Comparison of ENCODE assay signal across 13 cellular contexts in genomic region chr5:34677428-34677827, GRCh38. TPM values are rescaled to one million over a fixed set of nuclear protein-coding genes. Genes with fewer than 3 reads are reported as not detected.
DNase-seq lines count a peak whose midpoint lies in the region; TF ChIP-seq lines count a peak whose summit lies in the region.
"Had no signal": no experiment of that assay in that cellular context is flagged by ENCODE, and none has a peak within 500 bp of the region (broad histone marks: within the 10 kb centered on the region; RNA-seq: fewer than 3 reads in every experiment).

No MANE protein-coding gene starts in this region.

- H3K9me3 ChIP-seq in AG04450 (ENCODE audit: control insufficient read depth, insufficient read depth, low read length), result no peaks in the 10 kb centered on the region
- no peaks in the 10 kb centered on the region for H3K9me3 ChIP-seq in ascending aorta
- H3K9me3 ChIP-seq in mesenchymal stem cell (ENCODE audit: control insufficient read depth, low read length), result no peaks in the 10 kb centered on the region
- no peaks in the 10 kb centered on the region for H3K9me3 ChIP-seq in tibial artery
- H3K9me3 ChIP-seq: Caco-2 had no signal

- peaks cover 5 to 40% of the 10 kb centered on the region in 2 donors for H3K4me1 ChIP-seq in ascending aorta
- H3K4me1 ChIP-seq in mesenchymal stem cell (ENCODE audit: control insufficient read depth, insufficient read depth, low read depth, low read length), result peaks cover 14% of the 10 kb centered on the region
- H3K4me1 ChIP-seq in tibial artery, result peaks cover 0 to 67% (median 23%) of the 10 kb centered on the region in 4 donors

- H3K4me3 ChIP-seq in AG04450 (ENCODE audit: low read depth, low read length) (no peak overlapping the region), ascending aorta (no peak overlapping the region), mesenchymal stem cell (ENCODE audit: insufficient read depth in 1 of 2, low read depth in 1 of 2, low read length in 2 of 2) (no peak overlapping the region), tibial artery (no peak overlapping the region)

- no peaks in the 10 kb centered on the region for H3K9me3 Mint-ChIP-seq in HFFc6
- H3K9me3 Mint-ChIP-seq: CD4-positive, alpha-beta T cell had no signal

- no peak overlapping the region for H4K91ac ChIP-seq in mesenchymal stem cell (ENCODE audit: low read length)

- no peak overlapping the region for H4K8ac ChIP-seq in mesenchymal stem cell (ENCODE audit: low read length)

- POLR2A ChIA-PET in AG04450 (lab: Yijun Ruan, JAX), result no interaction called here

- H3K4me2 ChIP-seq in mesenchymal stem cell (ENCODE audit: low read length, poor library complexity, severe bottlenecking), result no peak overlapping the region

- H3K27me3 ChIP-seq in AG04450 (ENCODE audit: control insufficient read depth, insufficient read depth, low read length) (no peaks in the 10 kb centered on the region), ascending aorta (no peaks in the 10 kb centered on the region), mesenchymal stem cell (ENCODE audit: control insufficient read depth in 1 of 2, insufficient read depth in 1 of 2, low read length in 2 of 2) (no peaks in the 10 kb centered on the region), tibial artery (no peaks in the 10 kb centered on the region)

- no peaks in the 10 kb centered on the region for H3K79me1 ChIP-seq in mesenchymal stem cell (replicated peaks; ENCODE audit: low read length, poor library complexity, severe bottlenecking)

- H2AFZ ChIP-seq in mesenchymal stem cell (ENCODE audit: low read depth, low read length), result no peak overlapping the region

- H3K14ac ChIP-seq in mesenchymal stem cell (ENCODE audit: low read length in 2 of 2), result no peak overlapping the region

- peaks cover 92% of the 10 kb centered on the region for H3K4me1 Mint-ChIP-seq in HFFc6 (ENCODE audit: low read depth)

- H3K23ac ChIP-seq in mesenchymal stem cell (ENCODE audit: low read length in 2 of 2), result no peak overlapping the region

- no peak for TF ChIP-seq CTCF in AG04450 (IDR thresholded peaks at IDR 0.05; ENCODE audit: low read depth, low read length)
- no peak for TF ChIP-seq CTCF in HFFc6 (IDR thresholded peaks at IDR 0.05)
- no peak for TF ChIP-seq CTCF in ascending aorta (IDR thresholded peaks at IDR 0.05)
- TF ChIP-seq CTCF in tibial artery (IDR thresholded peaks at IDR 0.05), result no peak

- peaks cover 50% of the 10 kb centered on the region for H3K36me3 Mint-ChIP-seq in HFFc6 (ENCODE audit: low read depth)

- DNase-seq in AG04450 (ENCODE audit: low read depth, low spot score) (no peak), HFFc6 (no peak), ascending aorta (ENCODE audit: low spot score in 2 of 2) (no peak), mesenchymal stem cell (no peak), AG08396 (ENCODE audit: low spot score) (no peak), NCI-H1092 treated with DMSO at 0.1 percent for 48 hours (lab: John Stamatoyannopoulos, UW) (no peak), tibial artery (no peak), NCI-H2029 treated with DMSO at 0.1 percent for 48 hours (lab: John Stamatoyannopoulos, UW) (no peak)
- DNase-seq: 8988T; Caco-2; CD4-positive, alpha-beta T cell; HCEC 1CT had no signal

- no peak overlapping the region for H2BK12ac ChIP-seq in mesenchymal stem cell (ENCODE audit: low read length in 2 of 2)

- H2AK5ac ChIP-seq in mesenchymal stem cell (ENCODE audit: low read length, severe bottlenecking), result no peak overlapping the region

- H3K27me3 Mint-ChIP-seq in HFFc6 (ENCODE audit: insufficient read depth), result no peaks in the 10 kb centered on the region

- no peak overlapping the region for H2BK5ac ChIP-seq in mesenchymal stem cell (ENCODE audit: low read depth, low read length, poor library complexity, severe bottlenecking)

- H3K36me3 ChIP-seq in ascending aorta (no peaks in the 10 kb centered on the region), mesenchymal stem cell (ENCODE audit: control insufficient read depth in 1 of 2, insufficient read depth in 2 of 2, low read depth in 1 of 2, low read length in 2 of 2) (peaks cover 12 to 38% of the 10 kb centered on the region in 2 experiments), tibial artery (no peaks in the 10 kb centered on the region)

- peak overlapping the region; percentile 54 for H3K27ac Mint-ChIP-seq in HFFc6
- H3K27ac Mint-ChIP-seq: CD4-positive, alpha-beta T cell had no signal

- H2BK15ac ChIP-seq in mesenchymal stem cell (ENCODE audit: low read depth, poor library complexity, severe bottlenecking), result no peak overlapping the region

- CTCF ChIA-PET in AG04450 (lab: Charles Lee), result no interaction called here

- no peak overlapping the region for H2BK120ac ChIP-seq in mesenchymal stem cell (ENCODE audit: low read depth, low read length)

- H3K27ac ChIP-seq in AG04450 (ENCODE audit: low read depth, low read length), result peak overlapping the region; percentile 11
- H3K27ac ChIP-seq in ascending aorta, result peak overlapping the region; percentile 13 to 93
- peak overlapping the region; percentile 3 for H3K27ac ChIP-seq in mesenchymal stem cell (ENCODE audit: low read length, poor library complexity, severe bottlenecking)
- H3K27ac ChIP-seq in tibial artery, result no peak overlapping the region
- H3K27ac ChIP-seq: C4-2B had no signal

- no peak overlapping the region for H3K4ac ChIP-seq in mesenchymal stem cell (ENCODE audit: low read depth in 1 of 2, low read length in 2 of 2)

- intact Hi-C loops in ascending aorta (cut with DNase I) (loop anchor here (5.0 kb wide), 1 partner anchor 40 kb away; no protein-coding TSS in a partner anchor), tibial artery (cut with DNase I; ENCODE audit: low total_unique reads) (no loop called here)

- no peak overlapping the region for H3K18ac ChIP-seq in mesenchymal stem cell (ENCODE audit: low read depth in 1 of 2, low read length in 2 of 2)

- WGBS in mesenchymal stem cell, result 100% methylated on average over 2 of the region's 3 CpGs

- H3K4me3 Mint-ChIP-seq in HFFc6, result no peak overlapping the region
- H3K4me3 Mint-ChIP-seq: CD4-positive, alpha-beta T cell had no signal

- no peak overlapping the region for H3K9ac ChIP-seq in mesenchymal stem cell (ENCODE audit: low read length)

RNA-seq across cellular contexts. Expression of gene RAI14, which starts 21.3 kb away (rescaled TPM):
- 162 and 211 TPM in 2 replicates for polyA plus RNA-seq in AG04450 (2011; rRNA removed)
- polyA minus RNA-seq in AG04450 (2011; rRNA and poly(A)+ RNA removed), result 438 and 587 TPM in 2 replicates
- total RNA-seq in HFFc6 (2021; fragmentation: NEBNext Ultra II Directional; extraction: Animal tissue kit (Norgen Biotek cat#: 25700)), result 100 to 1,000 TPM; 256 to 360 (median 323) TPM
- 134 TPM for total RNA-seq in ascending aorta
- polyA plus RNA-seq in mesenchymal stem cell (2013, experiment 1 of 2), result 100 TPM
- 99.7 TPM for polyA plus RNA-seq in mesenchymal stem cell (2013, experiment 2 of 2)

Comparison
In these comparisons a context has a peak if more than half of its experiments do, and no peak if none do; other contexts are left out.
1. H3K27ac ChIP-seq: peak in AG04450 (single experiment), ascending aorta (2 of 2) and mesenchymal stem cell (single experiment); none in tibial artery (0 of 2).